In the genomic region with DNA sequence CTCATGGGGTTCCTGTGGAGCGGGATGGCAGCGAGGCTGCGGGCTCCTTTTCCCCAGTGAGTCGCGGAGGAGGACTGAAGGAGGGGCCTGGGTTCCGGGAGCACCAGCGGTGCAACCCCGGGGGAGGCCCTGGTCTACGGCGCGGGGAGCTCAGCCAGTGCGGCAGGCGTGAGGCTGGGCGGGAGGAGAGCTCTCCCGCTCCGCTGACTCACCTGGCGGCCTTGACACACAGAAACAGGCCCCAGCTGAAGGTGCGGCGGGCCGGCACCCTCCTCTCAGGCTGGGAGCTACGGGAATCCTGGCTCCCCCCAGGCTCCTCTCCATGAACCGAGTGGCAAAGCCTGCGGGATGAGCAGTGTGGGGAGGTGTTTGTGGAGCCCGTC, we compare ENCODE assay signal across 1 cellular context.
TF ChIP-seq lines count a peak whose summit lies in the region.

No MANE protein-coding gene starts in this region.

TF ChIP-seq in GM12878, 131 proteins besides CTCF, POLR2A, EP300 and RAD21:
- no peak for TF ChIP-seq KAT2A (conservative IDR thresholded peaks at IDR 0.05; ENCODE audit: control insufficient read depth, low read depth, low read length)
- TF ChIP-seq, protein P1, sequence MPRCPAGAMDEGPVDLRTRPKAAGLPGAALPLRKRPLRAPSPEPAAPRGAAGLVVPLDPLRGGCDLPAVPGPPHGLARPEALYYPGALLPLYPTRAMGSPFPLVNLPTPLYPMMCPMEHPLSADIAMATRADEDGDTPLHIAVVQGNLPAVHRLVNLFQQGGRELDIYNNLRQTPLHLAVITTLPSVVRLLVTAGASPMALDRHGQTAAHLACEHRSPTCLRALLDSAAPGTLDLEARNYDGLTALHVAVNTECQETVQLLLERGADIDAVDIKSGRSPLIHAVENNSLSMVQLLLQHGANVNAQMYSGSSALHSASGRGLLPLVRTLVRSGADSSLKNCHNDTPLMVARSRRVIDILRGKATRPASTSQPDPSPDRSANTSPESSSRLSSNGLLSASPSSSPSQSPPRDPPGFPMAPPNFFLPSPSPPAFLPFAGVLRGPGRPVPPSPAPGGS (IDR thresholded peaks at IDR 0.05; ENCODE audit: borderline replicate concordance, insufficient read depth, low read depth, low read length, poor library complexity, severe bottlenecking) = no peak
- TF ChIP-seq ZNF24 (IDR thresholded peaks at IDR 0.05) = no peak
- TF ChIP-seq SRF (IDR thresholded peaks at IDR 0.05; ENCODE audit: low read depth in 2 of 2, low read length in 2 of 2) = no peak
- TF ChIP-seq ATF7 (IDR thresholded peaks at IDR 0.05; ENCODE audit: low read depth) = no peak
- no peak for TF ChIP-seq IRF4 (IDR thresholded peaks at IDR 0.05; ENCODE audit: low read depth, low read length)
- no peak for TF ChIP-seq BACH1 (IDR thresholded peaks at IDR 0.05; ENCODE audit: borderline replicate concordance)
- TF ChIP-seq, protein P2, sequence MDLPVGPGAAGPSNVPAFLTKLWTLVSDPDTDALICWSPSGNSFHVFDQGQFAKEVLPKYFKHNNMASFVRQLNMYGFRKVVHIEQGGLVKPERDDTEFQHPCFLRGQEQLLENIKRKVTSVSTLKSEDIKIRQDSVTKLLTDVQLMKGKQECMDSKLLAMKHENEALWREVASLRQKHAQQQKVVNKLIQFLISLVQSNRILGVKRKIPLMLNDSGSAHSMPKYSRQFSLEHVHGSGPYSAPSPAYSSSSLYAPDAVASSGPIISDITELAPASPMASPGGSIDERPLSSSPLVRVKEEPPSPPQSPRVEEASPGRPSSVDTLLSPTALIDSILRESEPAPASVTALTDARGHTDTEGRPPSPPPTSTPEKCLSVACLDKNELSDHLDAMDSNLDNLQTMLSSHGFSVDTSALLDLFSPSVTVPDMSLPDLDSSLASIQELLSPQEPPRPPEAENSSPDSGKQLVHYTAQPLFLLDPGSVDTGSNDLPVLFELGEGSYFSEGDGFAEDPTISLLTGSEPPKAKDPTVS (IDR thresholded peaks at IDR 0.05; ENCODE audit: low read depth, low read length) = no peak
- TF ChIP-seq ZNF217 (IDR thresholded peaks at IDR 0.05) = no peak
- no peak for TF ChIP-seq MEF2A (IDR thresholded peaks at IDR 0.05; ENCODE audit: insufficient read depth, low read depth, low read length)
- TF ChIP-seq TBL1XR1 (IDR thresholded peaks at IDR 0.05; ENCODE audit: low read depth, low read length) = no peak
- TF ChIP-seq TCF7 (IDR thresholded peaks at IDR 0.05; ENCODE audit: borderline replicate concordance) = no peak
- TF ChIP-seq EED (IDR thresholded peaks at IDR 0.05; ENCODE audit: low read depth) = no peak
- TF ChIP-seq, protein P3, sequence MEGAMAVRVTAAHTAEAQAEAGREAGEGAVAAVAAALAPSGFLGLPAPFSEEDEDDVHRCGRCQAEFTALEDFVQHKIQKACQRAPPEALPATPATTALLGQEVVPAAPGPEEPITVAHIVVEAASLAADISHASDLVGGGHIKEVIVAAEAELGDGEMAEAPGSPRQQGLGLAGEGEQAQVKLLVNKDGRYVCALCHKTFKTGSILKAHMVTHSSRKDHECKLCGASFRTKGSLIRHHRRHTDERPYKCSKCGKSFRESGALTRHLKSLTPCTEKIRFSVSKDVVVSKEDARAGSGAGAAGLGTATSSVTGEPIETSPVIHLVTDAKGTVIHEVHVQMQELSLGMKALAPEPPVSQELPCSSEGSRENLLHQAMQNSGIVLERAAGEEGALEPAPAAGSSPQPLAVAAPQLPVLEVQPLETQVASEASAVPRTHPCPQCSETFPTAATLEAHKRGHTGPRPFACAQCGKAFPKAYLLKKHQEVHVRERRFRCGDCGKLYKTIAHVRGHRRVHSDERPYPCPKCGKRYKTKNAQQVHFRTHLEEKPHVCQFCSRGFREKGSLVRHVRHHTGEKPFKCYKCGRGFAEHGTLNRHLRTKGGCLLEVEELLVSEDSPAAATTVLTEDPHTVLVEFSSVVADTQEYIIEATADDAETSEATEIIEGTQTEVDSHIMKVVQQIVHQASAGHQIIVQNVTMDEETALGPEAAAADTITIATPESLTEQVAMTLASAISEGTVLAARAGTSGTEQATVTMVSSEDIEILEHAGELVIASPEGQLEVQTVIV (IDR thresholded peaks at IDR 0.05; ENCODE audit: borderline replicate concordance, partially characterized antibody) = no peak
- no peak for TF ChIP-seq GABPA (IDR thresholded peaks at IDR 0.05; ENCODE audit: low read depth)
- no peak for TF ChIP-seq KLF5 (IDR thresholded peaks at IDR 0.05; ENCODE audit: partially characterized antibody)
- TF ChIP-seq YY1 (IDR thresholded peaks at IDR 0.05; ENCODE audit: low read depth, low read length) = no peak
